In the genomic region with DNA sequence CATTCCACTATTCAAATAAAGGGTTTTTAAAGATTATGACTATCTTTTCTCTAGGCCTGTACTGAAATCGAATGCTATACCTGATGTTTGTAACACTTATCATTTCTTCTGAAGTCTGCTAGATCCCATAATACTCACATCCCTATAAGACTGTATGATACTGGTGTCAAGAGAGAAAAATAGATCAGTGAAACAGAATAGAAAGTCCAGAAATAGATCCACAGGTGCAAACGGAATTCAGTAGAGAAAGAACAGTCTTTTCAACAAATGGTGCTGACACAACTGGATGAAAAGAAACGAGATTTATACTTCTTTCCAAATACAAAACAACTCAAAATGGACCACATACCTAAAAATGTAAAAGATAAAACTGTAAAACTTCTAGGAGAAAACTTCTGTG, we compare ENCODE assay signal across 26 cellular contexts.
"Had no signal": no experiment of that assay in that cellular context is flagged by ENCODE, and none has a peak within 500 bp of the region (broad histone marks: within the 10 kb centered on the region; RNA-seq: fewer than 3 reads in every experiment).

No MANE protein-coding gene starts in this region.

- ATAC-seq: activated CD8-positive, alpha-beta T cell treated with anti-CD3 and anti-CD28 coated beads, Interleukin-2, amount 10 ng/mL, durations not matched to agents 7 days and 5 days; PC-3; T-helper 17 cell; WTC11 had no signal

- FAIRE-seq: bronchial epithelial cell, RCC 7860 had no signal

- H3K9me3 ChIP-seq: adrenal gland had no signal

- H3K4me1 Mint-ChIP-seq: activated naive CD8-positive, alpha-beta T cell treated with anti-CD3 and anti-CD28 coated beads, Interleukin-2, amount 10 ng/mL, durations not matched to agents 7 days and 5 days; central memory CD8-positive, alpha-beta T cell had no signal

- H3K36me3 ChIP-seq: adrenal gland had no signal

- H3K9me3 Mint-ChIP-seq: activated naive CD8-positive, alpha-beta T cell treated with anti-CD3 and anti-CD28 coated beads, Interleukin-2, amount 10 ng/mL, durations not matched to agents 7 days and 5 days; central memory CD8-positive, alpha-beta T cell had no signal

- H3K27me3 ChIP-seq: adrenal gland had no signal

- H3K36me3 Mint-ChIP-seq: activated naive CD8-positive, alpha-beta T cell treated with anti-CD3 and anti-CD28 coated beads, Interleukin-2, amount 10 ng/mL, durations not matched to agents 7 days and 5 days; WTC11 had no signal

- DNase-seq: activated CD4-positive, alpha-beta T cell treated with anti-CD3 and anti-CD28 coated beads for 48 hours; activated CD4-positive, alpha-beta T cell treated with anti-CD3 and anti-CD28 coated beads, Interleukin-2, amount 50 U/mL, for 4 hours; activated CD4-positive, CD25-positive, alpha-beta regulatory T cell treated with anti-CD3 and anti-CD28 coated beads, Interleukin-2, amount 50 U/mL, for 72 hours; activated CD8-positive, alpha-beta memory T cell treated with anti-CD3 and anti-CD28 coated beads, Interleukin-2, amount 50 U/mL, for 48 hours; activated CD8-positive, alpha-beta T cell treated with anti-CD3 and anti-CD28 coated beads, Interleukin-2, amount 10 ng/mL, durations not matched to agents 7 days and 5 days; activated naive CD4-positive, alpha-beta T cell treated with anti-CD3 and anti-CD28 coated beads, Interleukin-2, amount 50 U/mL, for 16 hours; activated naive CD8-positive, alpha-beta T cell treated with anti-CD3 and anti-CD28 coated beads, Interleukin-2, amount 10 ng/mL, durations not matched to agents 7 days and 5 days; activated T-cell treated with anti-CD3 and anti-CD28 coated beads, Interleukin-2, amount 50 U/mL, for 1 hour; adrenal gland; aorta; NCI-H1092; NCI-H1417; NCI-H1930; NCI-H2171 treated with DMSO at 0.1 percent for 48 hours; NCI-H226; NCI-H526; NCI-H82; NK-92 treated with Interleukin-12 subunit alpha and Interleukin-12 subunit beta, amount 100 ng/mL, for 24 hours; PC-3; SHP77 treated with DMSO at 0.1 percent for 48 hours; T-helper 17 cell; T-helper 9 cell had no signal

- H3K4me3 Mint-ChIP-seq: activated CD8-positive, alpha-beta T cell treated with anti-CD3 and anti-CD28 coated beads, Interleukin-2, amount 10 ng/mL, durations not matched to agents 7 days and 5 days; activated naive CD8-positive, alpha-beta T cell treated with anti-CD3 and anti-CD28 coated beads, Interleukin-2, amount 10 ng/mL, durations not matched to agents 7 days and 5 days; central memory CD8-positive, alpha-beta T cell; T-helper 17 cell; WTC11 had no signal

- H3K4me3 ChIP-seq: adrenal gland had no signal

- H3K27ac ChIP-seq: adrenal gland had no signal

- H3K27ac Mint-ChIP-seq: activated CD8-positive, alpha-beta T cell treated with anti-CD3 and anti-CD28 coated beads, Interleukin-2, amount 10 ng/mL, durations not matched to agents 7 days and 5 days; activated naive CD8-positive, alpha-beta T cell treated with anti-CD3 and anti-CD28 coated beads, Interleukin-2, amount 10 ng/mL, durations not matched to agents 7 days and 5 days; T-helper 17 cell had no signal
